In genomic region chr6:39654121-39654520, GRCh38 we compare ENCODE assay signal across 20 cellular contexts.
DNase-seq lines count a peak whose midpoint lies in the region; ATAC-seq, FAIRE-seq and TF ChIP-seq lines count a peak whose summit lies in the region.
"Had no signal": no experiment of that assay in that cellular context is flagged by ENCODE, and none has a peak within 500 bp of the region (broad histone marks: within the 10 kb centered on the region; RNA-seq: fewer than 3 reads in every experiment).

No MANE protein-coding gene starts in this region.

- TF ChIP-seq RAD21 in K562 (CRISPR knock-in tag; conservative IDR thresholded peaks at IDR 0.05 in 1 of 2, IDR thresholded peaks at IDR 0.05 in 1 of 2): no peak

- H3K9me1 ChIP-seq in K562 (ENCODE audit: control insufficient read depth, insufficient read depth, low read length): no peaks in the 10 kb centered on the region

- H3K27me3 ChIP-seq in K562 (ENCODE audit: control insufficient read depth in 2 of 2, insufficient read depth in 2 of 2, low read length in 2 of 2) (0 out of 5 replicates have a peak, but pooled peaks cover 0 to 2% of the 10 kb centered on the region in 2 experiments), layer of hippocampus (ENCODE audit: control insufficient read depth, insufficient read depth, low read length) (no peaks in the 10 kb centered on the region), neuronal stem cell (ENCODE audit: control insufficient read depth in 3 of 3, insufficient read depth in 3 of 3, low read depth in 1 of 3, low read length in 3 of 3) (no peaks in the 10 kb centered on the region)
- H3K27me3 ChIP-seq: BLaER1 treated with 17β-estradiol and CSF1 and Interleukin-3, amounts not matched to agents 10 nM and 100 nM had no signal

- ATAC-seq in K562: no peak
- ATAC-seq in stimulated activated naive CD8-positive, alpha-beta T cell treated with anti-CD3 and anti-CD28 coated beads, Interleukin-15, Interleukin-2, amounts not matched to agents 100 U/mL and 50 U/mL, for 24 hours: no peak
- no peak for ATAC-seq in GM19328 (IDR thresholded peaks at IDR 0.05; ENCODE audit: unreplicated experiment)
- ATAC-seq: GM12878, HCT116 had no signal

- no peak overlapping the region for H3K4me3 ChIP-seq in K562
- no peak overlapping the region for H3K4me3 ChIP-seq in neuronal stem cell (ENCODE audit: low read length in 2 of 2)
- H3K4me3 ChIP-seq: BLaER1 treated with 17β-estradiol and CSF1 and Interleukin-3, amounts not matched to agents 10 nM and 100 nM; GM12878 had no signal

- H3K79me1 ChIP-seq in neuronal stem cell (ENCODE audit: low read depth, low read length): no peaks in the 10 kb centered on the region

- H2AFZ ChIP-seq in K562 (ENCODE audit: low read depth, low read length) (no peak overlapping the region), neuronal stem cell (ENCODE audit: low read length) (peak overlapping the region; percentile 56)

- no peak for TF ChIP-seq EP300 in K562 (IDR thresholded peaks at IDR 0.05; ENCODE audit: low read length)

- no peak for FAIRE-seq in K562 (lab: Jason Lieb, UNC)
- FAIRE-seq: GM12878, GM19239 had no signal

- H3K9me3 ChIP-seq in K562 (replicated peaks; ENCODE audit: control insufficient read depth, insufficient read depth, low read depth, low read length): no peaks in the 10 kb centered on the region
- H3K9me3 ChIP-seq in neuronal stem cell (replicated peaks in 1 of 2; ENCODE audit: control insufficient read depth in 2 of 2, insufficient read depth in 1 of 2, low read depth in 1 of 2, low read length in 2 of 2): no peaks in the 10 kb centered on the region

- no peak overlapping the region for H2BK120ac ChIP-seq in neuronal stem cell (ENCODE audit: low read depth, low read length)

- no peak overlapping the region for H4K8ac ChIP-seq in neuronal stem cell (ENCODE audit: low read depth, low read length)

- no peak overlapping the region for H3K14ac ChIP-seq in neuronal stem cell (ENCODE audit: low read length)

- H3K23ac ChIP-seq in neuronal stem cell (ENCODE audit: low read depth, low read length, poor library complexity): no peak overlapping the region

- in situ Hi-C loops in K562 (cut with MboI): no loop called here

- H2BK12ac ChIP-seq in neuronal stem cell (ENCODE audit: low read length): no peak overlapping the region

- DNase-seq in K562 (ENCODE audit: extremely low read depth in 1 of 4, low spot score in 3 of 4) (peak in 2 of 4 experiments; percentile 3 to 8), neuronal stem cell (ENCODE audit: low spot score) (no peak), cortex of kidney (lab: John Stamatoyannopoulos, UW) (no peak)
- DNase-seq in stimulated activated naive CD8-positive, alpha-beta T cell treated with anti-CD3 and anti-CD28 coated beads, Interleukin-15, Interleukin-2, amounts not matched to agents 100 U/mL and 50 U/mL, for 24 hours: no peak
- DNase-seq: CD8-positive, alpha-beta memory T cell; COR-L47; DMS 273 treated with DMSO at 0.1 percent for 48 hours; DMS53; DND-41; EL; GOT3; H7; HFFc6 had no signal

- no peaks in the 10 kb centered on the region for H3K79me2 ChIP-seq in K562 (ENCODE audit: control insufficient read depth, insufficient read depth, low read length)

- no TSS peak for BruUV-seq in K562 (replicated peaks; lab: Mats Ljungman, UMichigan)

- no peak for TF ChIP-seq CTCF in K562 (IDR thresholded peaks at IDR 0.05 in 2 of 3, conservative IDR thresholded peaks at IDR 0.05 in 1 of 3; ENCODE audit: insufficient read depth in 2 of 3, low read depth in 1 of 3, low read length in 3 of 3)

- H4K20me1 ChIP-seq in K562 (replicated peaks; ENCODE audit: control insufficient read depth, insufficient read depth, low read length): no peaks in the 10 kb centered on the region; the same call in 1 of the 2 replicates
- H4K20me1 ChIP-seq: BLaER1 treated with 17β-estradiol and CSF1 and Interleukin-3, amounts not matched to agents 10 nM and 100 nM had no signal

- no peaks in the 10 kb centered on the region for H3K36me3 ChIP-seq in K562 (ENCODE audit: control insufficient read depth, insufficient read depth, low read length)
- no peaks in the 10 kb centered on the region for H3K36me3 ChIP-seq in neuronal stem cell (replicated peaks in 1 of 2; ENCODE audit: control insufficient read depth in 2 of 2, insufficient read depth in 2 of 2, low read length in 2 of 2)
- H3K36me3 ChIP-seq: BLaER1 treated with 17β-estradiol and CSF1 and Interleukin-3, amounts not matched to agents 10 nM and 100 nM had no signal

- H3K9ac ChIP-seq in K562 (ENCODE audit: insufficient read depth in 1 of 2, low read depth in 2 of 2, low read length in 2 of 2) (no peak overlapping the region), neuronal stem cell (ENCODE audit: low read depth, low read length, poor library complexity) (no peak overlapping the region)
- H3K9ac ChIP-seq: BLaER1 treated with 17β-estradiol and CSF1 and Interleukin-3, amounts not matched to agents 10 nM and 100 nM had no signal

- H3K27ac ChIP-seq in K562 (ENCODE audit: extremely low read depth, low read depth, low read length) (no peak overlapping the region), layer of hippocampus (ENCODE audit: low read depth, low read length) (peak overlapping the region; percentile 58), neuronal stem cell (replicated peaks; ENCODE audit: low read length) (peak overlapping the region; percentile 66), temporal lobe (ENCODE audit: low read depth, low read length) (peak overlapping the region; percentile 54)
- H3K27ac ChIP-seq: BLaER1 treated with 17β-estradiol and CSF1 and Interleukin-3, amounts not matched to agents 10 nM and 100 nM had no signal

- no peak overlapping the region for H2BK5ac ChIP-seq in neuronal stem cell (ENCODE audit: low read length)

- no peak overlapping the region for H2BK15ac ChIP-seq in neuronal stem cell (ENCODE audit: low read length)

- TF ChIP-seq POLR2A in K562 (conservative IDR thresholded peaks at IDR 0.05): no peak

- no peak overlapping the region for H3K4ac ChIP-seq in neuronal stem cell (ENCODE audit: low read length)

- H4K91ac ChIP-seq in neuronal stem cell (ENCODE audit: low read depth, low read length, poor library complexity): no peak overlapping the region

- POLR2A ChIA-PET in K562 (lab: Yijun Ruan, JAX): interaction anchor here (0.7 kb wide), 1 partner anchor 1105 kb away, joined by 3 read pairs; no protein-coding TSS in a partner anchor

- no peak overlapping the region for H3K18ac ChIP-seq in neuronal stem cell (ENCODE audit: low read length)

- no peaks in the 10 kb centered on the region for H3K4me1 ChIP-seq in K562 (replicated peaks in 1 of 2; ENCODE audit: control insufficient read depth in 2 of 2, insufficient read depth in 2 of 2, low read length in 2 of 2)
- H3K4me1 ChIP-seq in neuronal stem cell (ENCODE audit: control insufficient read depth in 2 of 2, insufficient read depth in 1 of 2, low read depth in 1 of 2, low read length in 2 of 2): peaks cover 6 to 12% of the 10 kb centered on the region in 2 donors
- H3K4me1 ChIP-seq: BLaER1 treated with 17β-estradiol and CSF1 and Interleukin-3, amounts not matched to agents 10 nM and 100 nM had no signal

- 0% methylated on average over 1 of the region's 1 CpG for WGBS in K562 (ENCODE audit: insufficient coverage, low coverage, missing lambda C conversion rate)
- no CpG with 5 or more reads among the region's 1 CpG for WGBS in neuronal stem cell (ENCODE audit: extremely low coverage in 2 of 2, insufficient read length in 2 of 2, insufficient replicate concordance in 1 of 2), 2 donors

- H2AK5ac ChIP-seq in neuronal stem cell (ENCODE audit: low read depth, low read length): no peak overlapping the region

- no peak overlapping the region for H3K4me2 ChIP-seq in K562 (ENCODE audit: insufficient read depth, low read length)
- no peak overlapping the region for H3K4me2 ChIP-seq in neuronal stem cell (ENCODE audit: insufficient read depth, low read length, poor library complexity, severe bottlenecking)
- H3K4me2 ChIP-seq: BLaER1 treated with 17β-estradiol and CSF1 and Interleukin-3, amounts not matched to agents 10 nM and 100 nM had no signal

- CTCF ChIA-PET in K562 (lab: Yijun Ruan, JAX; ENCODE audit: low intra/inter-chr PET ratio): no interaction called here

- intact Hi-C loops in K562 (cut with micrococcal nuclease): no loop called here

TF ChIP-seq in K562, 482 proteins besides CTCF, POLR2A, EP300 and RAD21:
- no peak for TF ChIP-seq VEZF1 (CRISPR knock-in tag; IDR thresholded peaks at IDR 0.05)
- no peak for TF ChIP-seq ZSCAN32 (CRISPR knock-in tag; IDR thresholded peaks at IDR 0.05)
- peak; percentile 61 for TF ChIP-seq CBFA2T2 (conservative IDR thresholded peaks at IDR 0.05)
- TF ChIP-seq KDM1A (IDR thresholded peaks at IDR 0.05): peak in 1 of 2 experiments; percentile 13; a peak in 1 of 4 replicates
- no peak for TF ChIP-seq RFX5 (IDR thresholded peaks at IDR 0.05; ENCODE audit: low read depth, low read length)
- peak; percentile 60 for TF ChIP-seq EGR1 (conservative IDR thresholded peaks at IDR 0.05)
- TF ChIP-seq ILK (tag; IDR thresholded peaks at IDR 0.05; ENCODE audit: borderline replicate concordance, low read depth): no peak
- TF ChIP-seq ZZZ3 (IDR thresholded peaks at IDR 0.05): no peak
- TF ChIP-seq CBFA2T3 (IDR thresholded peaks at IDR 0.05): peak; percentile 74
